Comparison of ENCODE assay signal across 8 cellular contexts in genomic region chr15:101723161-101723873, GRCh38. TPM values are rescaled to one million over a fixed set of nuclear protein-coding genes. Genes with fewer than 3 reads are reported as not detected.
DNase-seq lines count a peak whose midpoint lies in the region; ATAC-seq and TF ChIP-seq lines count a peak whose summit lies in the region.

No MANE protein-coding gene starts in this region.

- H3K27me3 ChIP-seq in testis = no peaks in the 10 kb centered on the region

- peak overlapping the region; percentile 90 for H3K4me3 ChIP-seq in testis

- TF ChIP-seq POLR2A in testis (IDR thresholded peaks at IDR 0.05) = no peak

- intact Hi-C loops in testis (cut with DNase I; ENCODE audit: low total_unique reads) = no loop called here

- ATAC-seq in GM19372 (IDR thresholded peaks at IDR 0.05; ENCODE audit: low read depth, unreplicated experiment) (peak; percentile 35), HG03521 (IDR thresholded peaks at IDR 0.05; ENCODE audit: unreplicated experiment) (peak; percentile 23)

- H3K27me3 Mint-ChIP-seq in T-helper 1 cell treated with Interleukin-12 subunit alpha and Interleukin-12 subunit beta and Interleukin-4 antibody, amounts not matched to agents 30 μg/mL and 1 μg/mL, for 36 hours (ENCODE audit: low read depth) = peaks cover 4% of the 10 kb centered on the region
- H3K27me3 Mint-ChIP-seq in mesothelial cell of epicardium (ENCODE audit: low read depth) = no peaks in the 10 kb centered on the region

- peak overlapping the region; percentile 81 to 88 for H3K27ac ChIP-seq in testis

- H3K4me3 Mint-ChIP-seq in T-helper 1 cell treated with Interleukin-12 subunit alpha and Interleukin-12 subunit beta and Interleukin-4 antibody, amounts not matched to agents 30 μg/mL and 1 μg/mL, for 36 hours = peak overlapping the region; percentile 89
- peak overlapping the region; percentile 86 for H3K4me3 Mint-ChIP-seq in mesothelial cell of epicardium

- H3K4me1 Mint-ChIP-seq in T-helper 1 cell treated with Interleukin-12 subunit alpha and Interleukin-12 subunit beta and Interleukin-4 antibody, amounts not matched to agents 30 μg/mL and 1 μg/mL, for 36 hours (ENCODE audit: low read depth) = peaks cover 29% of the 10 kb centered on the region
- peaks cover 6% of the 10 kb centered on the region for H3K4me1 Mint-ChIP-seq in mesothelial cell of epicardium

- H3K9me3 ChIP-seq in testis = no peaks in the 10 kb centered on the region

- peaks cover 39% of the 10 kb centered on the region for H3K36me3 Mint-ChIP-seq in T-helper 1 cell treated with Interleukin-12 subunit alpha and Interleukin-12 subunit beta and Interleukin-4 antibody, amounts not matched to agents 30 μg/mL and 1 μg/mL, for 36 hours (ENCODE audit: low read depth)
- H3K36me3 Mint-ChIP-seq in mesothelial cell of epicardium = peaks cover 23% of the 10 kb centered on the region

- peaks cover 11% of the 10 kb centered on the region for H3K4me1 ChIP-seq in testis

- DNase-seq in Caki2 (ENCODE audit: low read depth) (peak; percentile 10), cerebellar cortex (ENCODE audit: low spot score) (peak; percentile 17), mesothelial cell of epicardium (ENCODE audit: low spot score in 2 of 2, unreplicated experiment in 2 of 2) (no peak), testis (no peak), NCI-H1436 treated with DMSO at 0.1 percent for 48 hours (lab: John Stamatoyannopoulos, UW) (no peak)

- peaks cover 8% of the 10 kb centered on the region for H3K9me3 Mint-ChIP-seq in T-helper 1 cell treated with Interleukin-12 subunit alpha and Interleukin-12 subunit beta and Interleukin-4 antibody, amounts not matched to agents 30 μg/mL and 1 μg/mL, for 36 hours
- no peaks in the 10 kb centered on the region for H3K9me3 Mint-ChIP-seq in mesothelial cell of epicardium

- H3K27ac Mint-ChIP-seq in T-helper 1 cell treated with Interleukin-12 subunit alpha and Interleukin-12 subunit beta and Interleukin-4 antibody, amounts not matched to agents 30 μg/mL and 1 μg/mL, for 36 hours = peak overlapping the region; percentile 89
- H3K27ac Mint-ChIP-seq in mesothelial cell of epicardium = peak overlapping the region; percentile 89

- in situ Hi-C loops in Caki2 (cut with HindIII; ENCODE audit: low pct_unique_long_range_greater_than_20kb, low sequenced_read_pairs) = no loop called here

- H3K36me3 ChIP-seq in testis (ENCODE audit: low read depth, missing control alignments) = no peaks in the 10 kb centered on the region

- no peak for TF ChIP-seq CTCF in mesothelial cell of epicardium (IDR thresholded peaks at IDR 0.05; ENCODE audit: unreplicated experiment)
- TF ChIP-seq CTCF in testis (IDR thresholded peaks at IDR 0.05) = no peak

- WGBS in testis, 2 donors = 5 to 10% methylated on average over 8 of the region's 8 CpGs

RNA-seq across cellular contexts. Expression of gene TARS3, which starts 1.0 kb away (rescaled TPM):
- 17.6 and 20.8 TPM in 2 replicates for total RNA-seq in Caki2 (2014; rRNA removed; shearing (Covaris generic); ENCODE audit: low replicate concordance)
- 18.1 to 22.4 TPM (median 21.0 TPM) in 3 replicates for total RNA-seq in mesothelial cell of epicardium
- 10 to 100 TPM; 25.0 to 40.2 TPM for total RNA-seq in testis
- polyA plus RNA-seq in testis (ENCODE audit: insufficient read depth, low read depth, low replicate concordance) = 10.3 TPM

Comparison
In these comparisons a context has a peak if more than half of its experiments do, and no peak if none do; other contexts are left out.
1. DNase-seq: peak in Caki2 (single experiment) and cerebellar cortex (single experiment); none in mesothelial cell of epicardium (0 of 2), testis (single experiment) and NCI-H1436 treated with DMSO at 0.1 percent for 48 hours (single experiment).